18 cellular contexts compared by ENCODE assay signal in genomic region chr12:131618303-131618658, GRCh38.
DNase-seq lines count a peak whose midpoint lies in the region; ATAC-seq and TF ChIP-seq lines count a peak whose summit lies in the region.
"Had no signal": no experiment of that assay in that cellular context is flagged by ENCODE, and none has a peak within 500 bp of the region (broad histone marks: within the 10 kb centered on the region; RNA-seq: fewer than 3 reads in every experiment).

No MANE protein-coding gene starts in this region.

- no peak overlapping the region for H3K27ac Mint-ChIP-seq in activated CD4-positive, alpha-beta T cell treated with anti-CD3 and anti-CD28 coated beads for 36 hours
- H3K27ac Mint-ChIP-seq in effector memory CD8-positive, alpha-beta T cell: no peak overlapping the region

- H3K4me3 ChIP-seq in Karpas-422 (ENCODE audit: low read length) (no peak overlapping the region), dorsolateral prefrontal cortex (no peak overlapping the region), osteoblast (ENCODE audit: insufficient read depth, low read length) (no peak overlapping the region)
- H3K4me3 ChIP-seq: SJSA1, thyroid gland had no signal

- intact Hi-C loops in activated CD4-positive, alpha-beta T cell treated with anti-CD3 and anti-CD28 coated beads for 36 hours (cut with DNase I, micrococcal nuclease): no loop called here
- intact Hi-C loops in dorsolateral prefrontal cortex (cut with DNase I): no loop called here

- no peak overlapping the region for H3K4me3 Mint-ChIP-seq in activated CD4-positive, alpha-beta T cell treated with anti-CD3 and anti-CD28 coated beads for 36 hours
- no peak overlapping the region for H3K4me3 Mint-ChIP-seq in effector memory CD8-positive, alpha-beta T cell
- H3K4me3 Mint-ChIP-seq: CD4-positive, alpha-beta memory T cell had no signal

- POLR2A ChIA-PET in activated CD4-positive, alpha-beta T cell treated with anti-CD3 and anti-CD28 coated beads for 36 hours (lab: Charles Lee): no interaction called here

- CTCF ChIA-PET in activated CD4-positive, alpha-beta T cell treated with anti-CD3 and anti-CD28 coated beads for 36 hours (lab: Charles Lee): no interaction called here

- no peaks in the 10 kb centered on the region for H3K4me1 Mint-ChIP-seq in activated CD4-positive, alpha-beta T cell treated with anti-CD3 and anti-CD28 coated beads for 36 hours
- peaks cover 0 to 1% of the 10 kb centered on the region in 2 donors for H3K4me1 Mint-ChIP-seq in effector memory CD8-positive, alpha-beta T cell (ENCODE audit: low read depth in 2 of 2)

- H3K27ac ChIP-seq in Karpas-422 (ENCODE audit: low read length): no peak overlapping the region
- peak overlapping the region in 49 of 59 donors; percentile 2 to 99 (median 66) for H3K27ac ChIP-seq in dorsolateral prefrontal cortex
- H3K27ac ChIP-seq in osteoblast (ENCODE audit: low read depth, low read length): no peak overlapping the region
- H3K27ac ChIP-seq: HL-60, KMS-11, SJSA1, thyroid gland had no signal

- no peaks in the 10 kb centered on the region for H3K79me2 ChIP-seq in Karpas-422 (ENCODE audit: low read length)
- H3K79me2 ChIP-seq in osteoblast (ENCODE audit: insufficient read depth, low read length): no peaks in the 10 kb centered on the region

- H3K4me2 ChIP-seq in Karpas-422 (ENCODE audit: low read depth, low read length, poor library complexity, severe bottlenecking) (no peak overlapping the region), osteoblast (ENCODE audit: insufficient read depth, low read length) (no peak overlapping the region)
- H3K4me2 ChIP-seq: KMS-11 had no signal

- DNase-seq in activated CD4-positive, alpha-beta T cell treated with anti-CD3 and anti-CD28 coated beads for 36 hours: peak; percentile 34
- no peak for DNase-seq in activated CD4-positive, alpha-beta T cell treated with anti-CD3 and anti-CD28 coated beads for 4 hours
- DNase-seq in Karpas-422 (peak; percentile 57), dorsolateral prefrontal cortex (no peak), osteoblast (ENCODE audit: insufficient read length, low spot score, missing footprints) (peak; percentile 55), NCI-H1417 treated with DMSO at 0.1 percent for 48 hours (lab: John Stamatoyannopoulos, UW) (no peak)
- no peak for DNase-seq in effector memory CD8-positive, alpha-beta T cell
- DNase-seq: activated CD4-positive, alpha-beta T cell treated with anti-CD3 and anti-CD28 coated beads, Interleukin-2, amount 50 U/mL, for 48 hours; CD4-positive, alpha-beta memory T cell; GDM1; NCI-H146; NCI-H446; T-helper 9 cell; thyroid gland had no signal

- H3K4me1 ChIP-seq in Karpas-422 (ENCODE audit: low read length) (no peaks in the 10 kb centered on the region), osteoblast (ENCODE audit: insufficient read depth, low read length) (no peaks in the 10 kb centered on the region)
- H3K4me1 ChIP-seq: SJSA1, thyroid gland had no signal

- no peak overlapping the region for H3K9ac ChIP-seq in Karpas-422 (ENCODE audit: low read length)
- H3K9ac ChIP-seq: KMS-11 had no signal

- H3K36me3 Mint-ChIP-seq in activated CD4-positive, alpha-beta T cell treated with anti-CD3 and anti-CD28 coated beads for 36 hours (ENCODE audit: low read depth): no peaks in the 10 kb centered on the region
- H3K36me3 Mint-ChIP-seq in effector memory CD8-positive, alpha-beta T cell (ENCODE audit: insufficient read depth): no peaks in the 10 kb centered on the region
- H3K36me3 Mint-ChIP-seq: CD4-positive, alpha-beta memory T cell had no signal

- peaks cover 7% of the 10 kb centered on the region for H3K27me3 Mint-ChIP-seq in activated CD4-positive, alpha-beta T cell treated with anti-CD3 and anti-CD28 coated beads for 36 hours
- H3K27me3 Mint-ChIP-seq in effector memory CD8-positive, alpha-beta T cell: peaks cover 16 to 36% of the 10 kb centered on the region in 2 donors

- no peaks in the 10 kb centered on the region for H3K36me3 ChIP-seq in Karpas-422 (ENCODE audit: insufficient read depth, low read length)
- no peaks in the 10 kb centered on the region for H3K36me3 ChIP-seq in osteoblast (ENCODE audit: insufficient read depth, low read length)
- H3K36me3 ChIP-seq: SJSA1, thyroid gland had no signal

- H4K20me1 ChIP-seq in Karpas-422 (ENCODE audit: insufficient read depth, low read depth, low read length) (no peaks in the 10 kb centered on the region), osteoblast (ENCODE audit: insufficient read depth, low read length) (no peaks in the 10 kb centered on the region)

- H3K9me3 ChIP-seq in Karpas-422 (ENCODE audit: low read length) (no peaks in the 10 kb centered on the region), osteoblast (ENCODE audit: low read depth, low read length) (no peaks in the 10 kb centered on the region)
- H3K9me3 ChIP-seq: SJSA1, thyroid gland had no signal

- H3K27me3 ChIP-seq in Karpas-422 (ENCODE audit: low read length) (no peaks in the 10 kb centered on the region), dorsolateral prefrontal cortex (no peaks in the 10 kb centered on the region), osteoblast (ENCODE audit: insufficient read depth, low read length) (peaks cover 3% of the 10 kb centered on the region)
- H3K27me3 ChIP-seq: thyroid gland had no signal

- H3K9me2 ChIP-seq in Karpas-422 (replicated peaks; ENCODE audit: insufficient read depth, low read length): no peaks in the 10 kb centered on the region

- ATAC-seq in activated CD4-positive, alpha-beta T cell treated with anti-CD3 and anti-CD28 coated beads for 36 hours: no peak
- ATAC-seq in effector memory CD8-positive, alpha-beta T cell (replicated peaks): no peak
- no peak for ATAC-seq in GM19351 (IDR thresholded peaks at IDR 0.05; ENCODE audit: unreplicated experiment)

- no peaks in the 10 kb centered on the region for H3K9me3 Mint-ChIP-seq in activated CD4-positive, alpha-beta T cell treated with anti-CD3 and anti-CD28 coated beads for 36 hours (ENCODE audit: low read depth)
- no peaks in the 10 kb centered on the region for H3K9me3 Mint-ChIP-seq in effector memory CD8-positive, alpha-beta T cell

- no peak overlapping the region for H2AFZ ChIP-seq in Karpas-422 (ENCODE audit: low read length)
- H2AFZ ChIP-seq in osteoblast (ENCODE audit: low read length): no peak overlapping the region

- no peak for TF ChIP-seq CTCF in dorsolateral prefrontal cortex (IDR thresholded peaks at IDR 0.05 in 54 of 56, conservative IDR thresholded peaks at IDR 0.05 in 2 of 56; ENCODE audit: low read depth in 1 of 56, partially characterized antibody in 56 of 56)
- TF ChIP-seq CTCF in osteoblast (IDR thresholded peaks at IDR 0.05; ENCODE audit: extremely low read depth, low read depth, low read length): no peak

Comparison
In these comparisons a context has a peak if more than half of its experiments do, and no peak if none do; other contexts are left out.
1. DNase-seq: peak in activated CD4-positive, alpha-beta T cell treated with anti-CD3 and anti-CD28 coated beads for 36 hours (single experiment), Karpas-422 (single experiment) and osteoblast (single experiment); none in activated CD4-positive, alpha-beta T cell treated with anti-CD3 and anti-CD28 coated beads for 4 hours (0 of 2), dorsolateral prefrontal cortex (0 of 10), effector memory CD8-positive, alpha-beta T cell (0 of 3) and NCI-H1417 treated with DMSO at 0.1 percent for 48 hours (single experiment).
2. H3K27ac ChIP-seq: peak in dorsolateral prefrontal cortex (49 of 59); none in Karpas-422 (single experiment) and osteoblast (single experiment).